Comparison of ENCODE assay signal across 22 cellular contexts in genomic region chr10:71533936-71534335, GRCh38.
"Had no signal": no experiment of that assay in that cellular context is flagged by ENCODE, and none has a peak within 500 bp of the region (broad histone marks: within the 10 kb centered on the region; RNA-seq: fewer than 3 reads in every experiment).

No MANE protein-coding gene starts in this region.

- H3K27ac ChIP-seq: esophagus squamous epithelium, heart left ventricle, psoas muscle, spleen, stomach, thoracic aorta, transverse colon had no signal

- H3K4me3 ChIP-seq: esophagus squamous epithelium, heart left ventricle, mucosa of descending colon, psoas muscle, spleen, stomach, thoracic aorta, transverse colon had no signal

- H3K4me3 Mint-ChIP-seq: naive thymus-derived CD8-positive, alpha-beta T cell; stimulated activated memory B cell treated with anti-CD40 and anti-IgM and Interleukin-4, amounts not matched to agents 10 μg/mL and 1 μg/mL and 100 μg/mL, for 72 hours had no signal

- DNase-seq: cerebellar nuclear complex; dermis blood vessel endothelial cell; esophagus squamous epithelium; foreskin fibroblast; heart left ventricle; hippocampal formation; left colon; mammary epithelial cell; mucosa of descending colon; naive thymus-derived CD8-positive, alpha-beta T cell; psoas muscle; retina; spleen; stimulated activated CD4-positive, alpha-beta T cell treated with anti-CD3 and anti-CD28 coated beads, Interleukin-15, amount 100 ng/mL, for 24 hours; stimulated activated CD4-positive, alpha-beta T cell treated with anti-CD3 and anti-CD28 coated beads, Interleukin-1b, Interleukin-23, amount 100 ng/mL, for 48 hours; stimulated activated CD4-positive, alpha-beta T cell treated with anti-CD3 and anti-CD28 coated beads, Interleukin-4, amount 100 ng/mL, for 24 hours; stomach; substantia nigra; transverse colon had no signal

- H3K27ac Mint-ChIP-seq: stimulated activated memory B cell treated with anti-CD40 and anti-IgM and Interleukin-4, amounts not matched to agents 10 μg/mL and 1 μg/mL and 100 μg/mL, for 72 hours had no signal

- H3K36me3 Mint-ChIP-seq: naive thymus-derived CD8-positive, alpha-beta T cell; stimulated activated memory B cell treated with anti-CD40 and anti-IgM and Interleukin-4, amounts not matched to agents 10 μg/mL and 1 μg/mL and 100 μg/mL, for 72 hours had no signal

- ATAC-seq: left colon; naive thymus-derived CD8-positive, alpha-beta T cell; psoas muscle; sciatic nerve; stimulated activated memory B cell treated with anti-CD40 and anti-IgM and Interleukin-4, amounts not matched to agents 10 μg/mL and 1 μg/mL and 100 μg/mL, for 72 hours had no signal

- H3K27me3 ChIP-seq: esophagus squamous epithelium, heart left ventricle, stomach, transverse colon had no signal

- H3K4me1 Mint-ChIP-seq: stimulated activated memory B cell treated with anti-CD40 and anti-IgM and Interleukin-4, amounts not matched to agents 10 μg/mL and 1 μg/mL and 100 μg/mL, for 72 hours had no signal

- H3K9me3 ChIP-seq: esophagus squamous epithelium, heart left ventricle, mucosa of descending colon, psoas muscle, spleen, stomach, thoracic aorta, transverse colon had no signal

- H3K36me3 ChIP-seq: esophagus squamous epithelium, heart left ventricle, spleen, stomach, thoracic aorta, transverse colon had no signal

- H3K4me1 ChIP-seq: psoas muscle, stomach, transverse colon had no signal

- H3K9me3 Mint-ChIP-seq: naive thymus-derived CD8-positive, alpha-beta T cell; stimulated activated memory B cell treated with anti-CD40 and anti-IgM and Interleukin-4, amounts not matched to agents 10 μg/mL and 1 μg/mL and 100 μg/mL, for 72 hours had no signal
